Comparison of ENCODE assay signal across 8 cellular contexts in the genomic region with DNA sequence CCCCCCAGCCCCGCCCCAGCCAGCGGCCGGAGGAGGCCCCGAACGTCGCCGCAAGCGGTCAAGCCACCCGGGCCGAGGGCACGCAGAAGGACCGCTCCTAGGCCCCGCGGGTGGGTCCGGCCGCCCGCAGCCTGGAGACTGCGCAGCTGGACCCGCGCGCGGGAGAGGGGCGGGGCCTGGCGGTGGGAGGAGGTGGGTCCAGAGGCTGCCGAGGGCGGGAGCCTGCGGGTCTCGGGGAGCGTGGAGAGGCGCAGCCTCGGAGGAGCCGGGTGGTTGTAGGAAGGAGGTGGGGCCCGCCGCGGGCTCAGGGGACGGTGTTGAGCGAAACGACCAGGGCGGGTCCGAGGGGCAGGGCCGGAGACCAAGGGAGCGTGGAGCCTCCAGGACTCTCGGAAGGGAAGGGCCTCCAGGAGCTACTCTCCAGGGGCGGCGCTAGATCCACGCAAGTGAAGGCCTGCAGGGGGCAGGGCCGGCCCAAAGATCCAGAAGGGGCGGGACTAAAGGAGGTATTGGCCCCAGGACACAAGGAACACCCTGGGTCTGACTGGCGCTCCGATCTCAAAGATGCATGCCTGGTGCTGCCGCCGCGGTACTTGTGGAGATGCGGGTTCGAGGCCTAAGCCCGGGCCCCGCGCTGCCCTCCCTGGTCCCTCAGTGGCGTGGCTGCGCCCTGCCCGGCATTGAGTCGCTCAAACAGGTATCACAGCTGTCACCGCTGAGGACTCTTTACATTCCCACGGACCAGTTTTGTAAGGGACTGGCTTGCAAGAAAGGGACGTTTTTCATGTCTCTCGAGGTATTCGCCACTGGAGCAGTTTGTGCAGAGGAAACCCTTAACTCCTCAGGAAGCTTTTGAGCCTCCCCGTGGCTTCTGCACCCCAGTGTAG. TPM values are rescaled to one million over a fixed set of nuclear protein-coding genes. Genes with fewer than 3 reads are reported as not detected.
DNase-seq lines count a peak whose midpoint lies in the region; ATAC-seq and TF ChIP-seq lines count a peak whose summit lies in the region.

No MANE protein-coding gene starts in this region.

- no peak for TF ChIP-seq CTCF in lower leg skin (IDR thresholded peaks at IDR 0.05)

- peak overlapping the region; percentile 25 for H3K27ac Mint-ChIP-seq in activated CD4-positive, alpha-beta T cell treated with anti-CD3 and anti-CD28 coated beads, Interleukin-2, amount 10 ng/mL, durations not matched to agents 24 days and 14 days

- DNase-seq in AG20443 (ENCODE audit: low spot score) (peak; percentile 83), NCI-H460 (ENCODE audit: extremely low read depth, low read depth) (peak; percentile 87), dermis blood vessel endothelial cell (peak; percentile 77), lower leg skin (ENCODE audit: low spot score in 2 of 2) (peak; percentile 79 to 96)
- DNase-seq in activated CD4-positive, alpha-beta T cell treated with anti-CD3 and anti-CD28 coated beads, Interleukin-2, amount 10 ng/mL, durations not matched to agents 24 days and 14 days, result peak; percentile 93
- peak; percentile 52 to 70 for DNase-seq in stimulated activated CD4-positive, alpha-beta T cell treated with anti-CD3 and anti-CD28 coated beads, Interleukin-4, amount 100 ng/mL, for 48 hours (ENCODE audit: low read depth in 2 of 2)

- H3K27me3 Mint-ChIP-seq in activated CD4-positive, alpha-beta T cell treated with anti-CD3 and anti-CD28 coated beads, Interleukin-2, amount 10 ng/mL, durations not matched to agents 24 days and 14 days, result no peaks in the 10 kb centered on the region

- ATAC-seq in GM19023 (IDR thresholded peaks at IDR 0.05; ENCODE audit: unreplicated experiment) (peak; percentile 77), HG03342 (IDR thresholded peaks at IDR 0.05; ENCODE audit: unreplicated experiment) (peak; percentile 81)

- peak overlapping the region; percentile 88 for H3K4me3 Mint-ChIP-seq in activated CD4-positive, alpha-beta T cell treated with anti-CD3 and anti-CD28 coated beads, Interleukin-2, amount 10 ng/mL, durations not matched to agents 24 days and 14 days

- H3K36me3 Mint-ChIP-seq in activated CD4-positive, alpha-beta T cell treated with anti-CD3 and anti-CD28 coated beads, Interleukin-2, amount 10 ng/mL, durations not matched to agents 24 days and 14 days (ENCODE audit: low read depth), result peaks cover 16% of the 10 kb centered on the region

- H3K9me3 Mint-ChIP-seq in activated CD4-positive, alpha-beta T cell treated with anti-CD3 and anti-CD28 coated beads, Interleukin-2, amount 10 ng/mL, durations not matched to agents 24 days and 14 days, result no peaks in the 10 kb centered on the region

- TF ChIP-seq POLR2A in lower leg skin (IDR thresholded peaks at IDR 0.05), result no peak

- H3K4me1 Mint-ChIP-seq in activated CD4-positive, alpha-beta T cell treated with anti-CD3 and anti-CD28 coated beads, Interleukin-2, amount 10 ng/mL, durations not matched to agents 24 days and 14 days, result peaks cover 23% of the 10 kb centered on the region

- peak overlapping the region; percentile 25 for H3K4me3 ChIP-seq in lower leg skin (ENCODE audit: low read depth, poor library complexity, severe bottlenecking)

- WGBS in lower leg skin, 2 donors, result 7 to 42% methylated on average over 16 to 68 of the region's 68 CpGs

- intact Hi-C loops in activated CD4-positive, alpha-beta T cell treated with anti-CD3 and anti-CD28 coated beads, Interleukin-2, amount 10 ng/mL, durations not matched to agents 24 days and 14 days (cut with micrococcal nuclease), result loop anchor here (1.0 to 10.0 kb wide), 3 partner anchors 20 to 247 kb away; partner anchors contain the start of gene SLC35A2
- intact Hi-C loops in lower leg skin (cut with DNase I; ENCODE audit: low total_unique reads), result no loop called here

RNA-seq across cellular contexts. Expression of gene TIMM17B, which starts 5.9 kb away (rescaled TPM):
- total RNA-seq in NCI-H460 (2014; rRNA removed; shearing (Covaris generic)), result 82.3 and 102 TPM in 2 replicates
- polyA plus RNA-seq in NCI-H460 (2014; cell fraction: nucleus; rRNA removed), result 125 and 164 TPM in 2 replicates
- total RNA-seq in activated CD4-positive, alpha-beta T cell treated with anti-CD3 and anti-CD28 coated beads, Interleukin-2, amount 10 ng/mL, durations not matched to agents 24 days and 14 days, result 72.0 and 75.1 TPM in 2 replicates
- 25.3 and 27.1 TPM in 2 replicates for total RNA-seq in dermis blood vessel endothelial cell
- total RNA-seq in lower leg skin, result 10 to 100 TPM; 37.1 to 46.2 (median 42.2) TPM

RNA-seq across cellular contexts. Expression of gene PQBP1, which starts 6.1 kb away (rescaled TPM):
- total RNA-seq in NCI-H460 (2014; rRNA removed; shearing (Covaris generic)), result 94.3 and 105 TPM in 2 replicates
- polyA plus RNA-seq in NCI-H460 (2014; cell fraction: nucleus; rRNA removed), result 36.9 and 46.3 TPM in 2 replicates
- total RNA-seq in activated CD4-positive, alpha-beta T cell treated with anti-CD3 and anti-CD28 coated beads, Interleukin-2, amount 10 ng/mL, durations not matched to agents 24 days and 14 days, result 104 and 114 TPM in 2 replicates
- total RNA-seq in dermis blood vessel endothelial cell, result 75.2 and 87.1 TPM in 2 replicates
- total RNA-seq in lower leg skin, result 10 to 100 TPM; 68.0 to 88.6 (median 73.6) TPM

RNA-seq across cellular contexts. Expression of gene SLC35A2, which starts 19.8 kb away (rescaled TPM):
- 22.8 and 25.9 TPM in 2 replicates for total RNA-seq in NCI-H460 (2014; rRNA removed; shearing (Covaris generic))
- polyA plus RNA-seq in NCI-H460 (2014; cell fraction: nucleus; rRNA removed), result 37.7 and 44.7 TPM in 2 replicates
- total RNA-seq in activated CD4-positive, alpha-beta T cell treated with anti-CD3 and anti-CD28 coated beads, Interleukin-2, amount 10 ng/mL, durations not matched to agents 24 days and 14 days, result 19.5 and 22.8 TPM in 2 replicates
- total RNA-seq in dermis blood vessel endothelial cell (13.6 and 16.7 TPM in 2 replicates), lower leg skin (10 to 100 TPM; 14.0 to 27.9 (median 25.4) TPM)

RNA-seq across cellular contexts. Expression of gene PIM2, which starts 27.2 kb away (rescaled TPM):
- total RNA-seq in NCI-H460 (2014; rRNA removed; shearing (Covaris generic)), result 19.3 and 21.4 TPM in 2 replicates
- polyA plus RNA-seq in NCI-H460 (2014; cell fraction: nucleus; rRNA removed), result 24.4 and 27.1 TPM in 2 replicates
- total RNA-seq in activated CD4-positive, alpha-beta T cell treated with anti-CD3 and anti-CD28 coated beads, Interleukin-2, amount 10 ng/mL, durations not matched to agents 24 days and 14 days, result 391 and 394 TPM in 2 replicates
- total RNA-seq in dermis blood vessel endothelial cell, result 4.8 and 6.5 TPM in 2 replicates
- total RNA-seq in lower leg skin, result 10 to 100 TPM in 1 of 4 donors, 1 to 10 TPM in 3; 5.2 to 10.3 (median 8.3) TPM

RNA-seq across cellular contexts. Expression of gene PCSK1N, which starts 56.2 kb away (rescaled TPM):
- 7.5 and 8.1 TPM in 2 replicates for total RNA-seq in NCI-H460 (2014; rRNA removed; shearing (Covaris generic))
- polyA plus RNA-seq in NCI-H460 (2014; cell fraction: nucleus; rRNA removed), result 13.9 and 21.6 TPM in 2 replicates
- total RNA-seq in activated CD4-positive, alpha-beta T cell treated with anti-CD3 and anti-CD28 coated beads, Interleukin-2, amount 10 ng/mL, durations not matched to agents 24 days and 14 days, result 0.33 TPM in 1 of 2 replicates, not detected in the other
- total RNA-seq in dermis blood vessel endothelial cell, result 0.17 and 0.42 TPM in 2 replicates
- 10 to 100 TPM in 2 of 4 donors, 1 to 10 TPM in 2; 2.9 to 16.7 (median 8.5) TPM for total RNA-seq in lower leg skin

Comparison
In these comparisons a context has a peak if more than half of its experiments do, and no peak if none do; other contexts are left out.
1. Peak in every context shown above with its lines: DNase-seq, ATAC-seq and H3K4me3 ChIP-seq.